ENCODE assay signal across 1 cellular context in the genomic region with DNA sequence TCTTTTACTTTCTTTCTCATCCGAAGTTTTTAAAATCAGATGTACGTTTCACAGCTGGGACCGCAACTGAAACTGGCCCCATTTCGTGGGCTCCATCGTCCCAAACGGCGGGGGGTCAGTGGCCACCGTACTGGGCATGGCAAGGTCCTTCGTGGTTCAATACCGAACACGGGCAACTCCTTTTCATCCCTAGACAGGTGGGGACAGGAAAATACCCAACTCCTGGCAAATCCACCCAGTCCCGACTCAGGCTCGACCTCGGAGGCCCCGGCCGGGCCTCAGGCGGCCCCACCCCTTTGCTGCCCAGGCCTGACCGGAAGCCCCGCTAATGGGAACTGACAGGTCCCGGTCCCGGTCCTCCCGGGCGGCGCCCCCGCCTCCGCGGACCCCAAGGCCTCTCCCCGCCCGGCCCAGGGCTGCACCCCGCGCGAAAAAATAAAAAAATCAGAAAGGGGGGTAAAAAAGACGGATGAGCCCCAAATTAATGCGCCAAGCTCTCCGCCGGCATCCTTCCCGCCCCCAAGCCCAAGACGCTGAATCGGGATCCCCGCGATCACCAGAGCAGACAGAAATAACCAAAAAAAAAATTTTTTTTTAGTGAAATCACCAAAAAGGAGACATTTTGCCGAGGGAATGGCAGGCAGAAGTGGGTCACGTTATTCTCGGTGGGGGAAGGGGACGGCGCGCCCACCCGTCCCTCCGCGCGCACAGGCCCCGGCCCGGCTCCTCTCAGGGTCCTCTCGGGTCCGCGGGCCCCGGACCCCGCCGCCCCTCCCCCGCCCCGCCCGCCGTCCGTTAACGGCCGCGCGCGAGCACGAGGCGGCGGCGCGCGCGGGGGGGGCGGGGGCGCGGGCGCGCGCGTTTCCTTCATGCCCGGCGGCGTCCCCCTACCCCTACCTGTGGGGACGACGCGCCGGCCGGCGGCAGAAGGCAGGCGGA.
TF ChIP-seq lines count a peak whose summit lies in the region.

No MANE protein-coding gene starts in this region.

TF ChIP-seq in HepG2, 621 proteins besides CTCF, POLR2A, EP300 and RAD21 (continued from another document and continues in another):
- TF ChIP-seq, protein P1, sequence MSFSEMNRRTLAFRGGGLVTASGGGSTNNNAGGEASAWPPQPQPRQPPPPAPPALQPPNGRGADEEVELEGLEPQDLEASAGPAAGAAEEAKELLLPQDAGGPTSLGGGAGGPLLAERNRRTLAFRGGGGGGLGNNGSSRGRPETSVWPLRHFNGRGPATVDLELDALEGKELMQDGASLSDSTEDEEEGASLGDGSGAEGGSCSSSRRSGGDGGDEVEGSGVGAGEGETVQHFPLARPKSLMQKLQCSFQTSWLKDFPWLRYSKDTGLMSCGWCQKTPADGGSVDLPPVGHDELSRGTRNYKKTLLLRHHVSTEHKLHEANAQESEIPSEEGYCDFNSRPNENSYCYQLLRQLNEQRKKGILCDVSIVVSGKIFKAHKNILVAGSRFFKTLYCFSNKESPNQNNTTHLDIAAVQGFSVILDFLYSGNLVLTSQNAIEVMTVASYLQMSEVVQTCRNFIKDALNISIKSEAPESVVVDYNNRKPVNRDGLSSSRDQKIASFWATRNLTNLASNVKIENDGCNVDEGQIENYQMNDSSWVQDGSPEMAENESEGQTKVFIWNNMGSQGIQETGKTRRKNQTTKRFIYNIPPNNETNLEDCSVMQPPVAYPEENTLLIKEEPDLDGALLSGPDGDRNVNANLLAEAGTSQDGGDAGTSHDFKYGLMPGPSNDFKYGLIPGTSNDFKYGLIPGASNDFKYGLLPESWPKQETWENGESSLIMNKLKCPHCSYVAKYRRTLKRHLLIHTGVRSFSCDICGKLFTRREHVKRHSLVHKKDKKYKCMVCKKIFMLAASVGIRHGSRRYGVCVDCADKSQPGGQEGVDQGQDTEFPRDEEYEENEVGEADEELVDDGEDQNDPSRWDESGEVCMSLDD (CRISPR knock-in tag; IDR thresholded peaks at IDR 0.05; ENCODE audit: borderline replicate concordance) = peak; percentile 85
- TF ChIP-seq KLF9 (CRISPR knock-in tag; IDR thresholded peaks at IDR 0.05; ENCODE audit: low read depth) (peak; percentile 55; the same call in 1 of the 2 replicates), ZNF383 (CRISPR knock-in tag; IDR thresholded peaks at IDR 0.05; ENCODE audit: borderline replicate concordance) (no peak), ZNF878 (CRISPR knock-in tag; IDR thresholded peaks at IDR 0.05) (no peak), ZNF703 (CRISPR knock-in tag; IDR thresholded peaks at IDR 0.05; ENCODE audit: borderline replicate concordance) (0 out of 2 replicates have a peak, but pooled peaks have one; percentile 89), CCDC6 (CRISPR knock-in tag; IDR thresholded peaks at IDR 0.05) (no peak), NKX3-1 (CRISPR knock-in tag; IDR thresholded peaks at IDR 0.05) (0 out of 2 replicates have a peak, but pooled peaks have one; percentile 64), ZSCAN31 (CRISPR knock-in tag; IDR thresholded peaks at IDR 0.05; ENCODE audit: low read depth) (no peak), ZNF10 (CRISPR knock-in tag; IDR thresholded peaks at IDR 0.05; ENCODE audit: borderline replicate concordance, low read depth) (no peak), CREB1 (IDR thresholded peaks at IDR 0.05) (no peak), CREB1 (CRISPR knock-in tag; IDR thresholded peaks at IDR 0.05) (no peak), ZFP90 (CRISPR knock-in tag; IDR thresholded peaks at IDR 0.05; ENCODE audit: borderline replicate concordance) (peak; percentile 76; the same call in 1 of the 2 replicates), ZNF431 (CRISPR knock-in tag; IDR thresholded peaks at IDR 0.05; ENCODE audit: borderline replicate concordance, low read depth) (0 out of 2 replicates have a peak, but pooled peaks have one; percentile 7), MZF1 (CRISPR knock-in tag; IDR thresholded peaks at IDR 0.05; ENCODE audit: borderline replicate concordance) (no peak), ZNF317 (CRISPR knock-in tag; IDR thresholded peaks at IDR 0.05) (no peak), ZSCAN22 (CRISPR knock-in tag; IDR thresholded peaks at IDR 0.05) (no peak), SALL1 (CRISPR knock-in tag; IDR thresholded peaks at IDR 0.05) (peak; percentile 57; the same call in 1 of the 2 replicates), ZNF24 (IDR thresholded peaks at IDR 0.05) (no peak; the same call in 1 of the 2 replicates), ZEB1 (IDR thresholded peaks at IDR 0.05; ENCODE audit: insufficient replicate concordance, low read depth) (peak; percentile 67), CC2D1A (CRISPR knock-in tag; IDR thresholded peaks at IDR 0.05) (no peak), ZNF839 (CRISPR knock-in tag; IDR thresholded peaks at IDR 0.05; ENCODE audit: borderline replicate concordance) (0 out of 2 replicates have a peak, but pooled peaks have one; percentile 23), ZNF619 (CRISPR knock-in tag; IDR thresholded peaks at IDR 0.05) (no peak), ZNF510 (CRISPR knock-in tag; IDR thresholded peaks at IDR 0.05; ENCODE audit: low read depth) (0 out of 2 replicates have a peak, but pooled peaks have one; percentile 54), U2AF2 (IDR thresholded peaks at IDR 0.05; ENCODE audit: low read depth, low read length) (0 out of 2 replicates have a peak, but pooled peaks have one; percentile 40)
- TF ChIP-seq, protein P2, sequence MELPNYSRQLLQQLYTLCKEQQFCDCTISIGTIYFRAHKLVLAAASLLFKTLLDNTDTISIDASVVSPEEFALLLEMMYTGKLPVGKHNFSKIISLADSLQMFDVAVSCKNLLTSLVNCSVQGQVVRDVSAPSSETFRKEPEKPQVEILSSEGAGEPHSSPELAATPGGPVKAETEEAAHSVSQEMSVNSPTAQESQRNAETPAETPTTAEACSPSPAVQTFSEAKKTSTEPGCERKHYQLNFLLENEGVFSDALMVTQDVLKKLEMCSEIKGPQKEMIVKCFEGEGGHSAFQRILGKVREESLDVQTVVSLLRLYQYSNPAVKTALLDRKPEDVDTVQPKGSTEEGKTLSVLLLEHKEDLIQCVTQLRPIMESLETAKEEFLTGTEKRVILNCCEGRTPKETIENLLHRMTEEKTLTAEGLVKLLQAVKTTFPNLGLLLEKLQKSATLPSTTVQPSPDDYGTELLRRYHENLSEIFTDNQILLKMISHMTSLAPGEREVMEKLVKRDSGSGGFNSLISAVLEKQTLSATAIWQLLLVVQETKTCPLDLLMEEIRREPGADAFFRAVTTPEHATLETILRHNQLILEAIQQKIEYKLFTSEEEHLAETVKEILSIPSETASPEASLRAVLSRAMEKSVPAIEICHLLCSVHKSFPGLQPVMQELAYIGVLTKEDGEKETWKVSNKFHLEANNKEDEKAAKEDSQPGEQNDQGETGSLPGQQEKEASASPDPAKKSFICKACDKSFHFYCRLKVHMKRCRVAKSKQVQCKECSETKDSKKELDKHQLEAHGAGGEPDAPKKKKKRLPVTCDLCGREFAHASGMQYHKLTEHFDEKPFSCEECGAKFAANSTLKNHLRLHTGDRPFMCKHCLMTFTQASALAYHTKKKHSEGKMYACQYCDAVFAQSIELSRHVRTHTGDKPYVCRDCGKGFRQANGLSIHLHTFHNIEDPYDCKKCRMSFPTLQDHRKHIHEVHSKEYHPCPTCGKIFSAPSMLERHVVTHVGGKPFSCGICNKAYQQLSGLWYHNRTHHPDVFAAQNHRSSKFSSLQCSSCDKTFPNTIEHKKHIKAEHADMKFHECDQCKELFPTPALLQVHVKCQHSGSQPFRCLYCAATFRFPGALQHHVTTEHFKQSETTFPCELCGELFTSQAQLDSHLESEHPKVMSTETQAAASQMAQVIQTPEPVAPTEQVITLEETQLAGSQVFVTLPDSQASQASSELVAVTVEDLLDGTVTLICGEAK (IDR thresholded peaks at IDR 0.05) = no peak
- TF ChIP-seq, protein P2 (CRISPR knock-in tag; IDR thresholded peaks at IDR 0.05) = peak; percentile 34
- TF ChIP-seq, protein P3, sequence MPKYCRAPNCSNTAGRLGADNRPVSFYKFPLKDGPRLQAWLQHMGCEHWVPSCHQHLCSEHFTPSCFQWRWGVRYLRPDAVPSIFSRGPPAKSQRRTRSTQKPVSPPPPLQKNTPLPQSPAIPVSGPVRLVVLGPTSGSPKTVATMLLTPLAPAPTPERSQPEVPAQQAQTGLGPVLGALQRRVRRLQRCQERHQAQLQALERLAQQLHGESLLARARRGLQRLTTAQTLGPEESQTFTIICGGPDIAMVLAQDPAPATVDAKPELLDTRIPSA (CRISPR knock-in tag; IDR thresholded peaks at IDR 0.05; ENCODE audit: borderline replicate concordance) = no peak
- TF ChIP-seq, protein P4, sequence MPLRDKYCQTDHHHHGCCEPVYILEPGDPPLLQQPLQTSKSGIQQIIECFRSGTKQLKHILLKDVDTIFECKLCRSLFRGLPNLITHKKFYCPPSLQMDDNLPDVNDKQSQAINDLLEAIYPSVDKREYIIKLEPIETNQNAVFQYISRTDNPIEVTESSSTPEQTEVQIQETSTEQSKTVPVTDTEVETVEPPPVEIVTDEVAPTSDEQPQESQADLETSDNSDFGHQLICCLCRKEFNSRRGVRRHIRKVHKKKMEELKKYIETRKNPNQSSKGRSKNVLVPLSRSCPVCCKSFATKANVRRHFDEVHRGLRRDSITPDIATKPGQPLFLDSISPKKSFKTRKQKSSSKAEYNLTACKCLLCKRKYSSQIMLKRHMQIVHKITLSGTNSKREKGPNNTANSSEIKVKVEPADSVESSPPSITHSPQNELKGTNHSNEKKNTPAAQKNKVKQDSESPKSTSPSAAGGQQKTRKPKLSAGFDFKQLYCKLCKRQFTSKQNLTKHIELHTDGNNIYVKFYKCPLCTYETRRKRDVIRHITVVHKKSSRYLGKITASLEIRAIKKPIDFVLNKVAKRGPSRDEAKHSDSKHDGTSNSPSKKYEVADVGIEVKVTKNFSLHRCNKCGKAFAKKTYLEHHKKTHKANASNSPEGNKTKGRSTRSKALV (CRISPR knock-in tag; IDR thresholded peaks at IDR 0.05) = peak; percentile 36; the same call in 1 of the 2 replicates
- TF ChIP-seq, protein P5, sequence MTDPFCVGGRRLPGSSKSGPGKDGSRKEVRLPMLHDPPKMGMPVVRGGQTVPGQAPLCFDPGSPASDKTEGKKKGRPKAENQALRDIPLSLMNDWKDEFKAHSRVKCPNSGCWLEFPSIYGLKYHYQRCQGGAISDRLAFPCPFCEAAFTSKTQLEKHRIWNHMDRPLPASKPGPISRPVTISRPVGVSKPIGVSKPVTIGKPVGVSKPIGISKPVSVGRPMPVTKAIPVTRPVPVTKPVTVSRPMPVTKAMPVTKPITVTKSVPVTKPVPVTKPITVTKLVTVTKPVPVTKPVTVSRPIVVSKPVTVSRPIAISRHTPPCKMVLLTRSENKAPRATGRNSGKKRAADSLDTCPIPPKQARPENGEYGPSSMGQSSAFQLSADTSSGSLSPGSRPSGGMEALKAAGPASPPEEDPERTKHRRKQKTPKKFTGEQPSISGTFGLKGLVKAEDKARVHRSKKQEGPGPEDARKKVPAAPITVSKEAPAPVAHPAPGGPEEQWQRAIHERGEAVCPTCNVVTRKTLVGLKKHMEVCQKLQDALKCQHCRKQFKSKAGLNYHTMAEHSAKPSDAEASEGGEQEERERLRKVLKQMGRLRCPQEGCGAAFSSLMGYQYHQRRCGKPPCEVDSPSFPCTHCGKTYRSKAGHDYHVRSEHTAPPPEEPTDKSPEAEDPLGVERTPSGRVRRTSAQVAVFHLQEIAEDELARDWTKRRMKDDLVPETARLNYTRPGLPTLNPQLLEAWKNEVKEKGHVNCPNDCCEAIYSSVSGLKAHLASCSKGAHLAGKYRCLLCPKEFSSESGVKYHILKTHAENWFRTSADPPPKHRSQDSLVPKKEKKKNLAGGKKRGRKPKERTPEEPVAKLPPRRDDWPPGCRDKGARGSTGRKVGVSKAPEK (CRISPR knock-in tag; IDR thresholded peaks at IDR 0.05; ENCODE audit: borderline replicate concordance) = no peak; the same call in 1 of the 2 replicates
- TF ChIP-seq, protein P6, sequence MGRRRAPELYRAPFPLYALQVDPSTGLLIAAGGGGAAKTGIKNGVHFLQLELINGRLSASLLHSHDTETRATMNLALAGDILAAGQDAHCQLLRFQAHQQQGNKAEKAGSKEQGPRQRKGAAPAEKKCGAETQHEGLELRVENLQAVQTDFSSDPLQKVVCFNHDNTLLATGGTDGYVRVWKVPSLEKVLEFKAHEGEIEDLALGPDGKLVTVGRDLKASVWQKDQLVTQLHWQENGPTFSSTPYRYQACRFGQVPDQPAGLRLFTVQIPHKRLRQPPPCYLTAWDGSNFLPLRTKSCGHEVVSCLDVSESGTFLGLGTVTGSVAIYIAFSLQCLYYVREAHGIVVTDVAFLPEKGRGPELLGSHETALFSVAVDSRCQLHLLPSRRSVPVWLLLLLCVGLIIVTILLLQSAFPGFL (CRISPR knock-in tag; IDR thresholded peaks at IDR 0.05) = no peak
- TF ChIP-seq, protein P7, sequence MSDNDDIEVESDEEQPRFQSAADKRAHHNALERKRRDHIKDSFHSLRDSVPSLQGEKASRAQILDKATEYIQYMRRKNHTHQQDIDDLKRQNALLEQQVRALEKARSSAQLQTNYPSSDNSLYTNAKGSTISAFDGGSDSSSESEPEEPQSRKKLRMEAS (IDR thresholded peaks at IDR 0.05) = peak; percentile 52; the same call in 1 of the 2 replicates
- TF ChIP-seq, protein P8, sequence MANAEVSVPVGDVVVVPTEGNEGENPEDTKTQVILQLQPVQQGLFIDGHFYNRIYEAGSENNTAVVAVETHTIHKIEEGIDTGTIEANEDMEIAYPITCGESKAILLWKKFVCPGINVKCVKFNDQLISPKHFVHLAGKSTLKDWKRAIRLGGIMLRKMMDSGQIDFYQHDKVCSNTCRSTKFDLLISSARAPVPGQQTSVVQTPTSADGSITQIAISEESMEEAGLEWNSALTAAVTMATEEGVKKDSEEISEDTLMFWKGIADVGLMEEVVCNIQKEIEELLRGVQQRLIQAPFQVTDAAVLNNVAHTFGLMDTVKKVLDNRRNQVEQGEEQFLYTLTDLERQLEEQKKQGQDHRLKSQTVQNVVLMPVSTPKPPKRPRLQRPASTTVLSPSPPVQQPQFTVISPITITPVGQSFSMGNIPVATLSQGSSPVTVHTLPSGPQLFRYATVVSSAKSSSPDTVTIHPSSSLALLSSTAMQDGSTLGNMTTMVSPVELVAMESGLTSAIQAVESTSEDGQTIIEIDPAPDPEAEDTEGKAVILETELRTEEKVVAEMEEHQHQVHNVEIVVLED (CRISPR knock-in tag; IDR thresholded peaks at IDR 0.05; ENCODE audit: borderline replicate concordance) = no peak
